1 cellular context compared by ENCODE assay signal in the genomic region with DNA sequence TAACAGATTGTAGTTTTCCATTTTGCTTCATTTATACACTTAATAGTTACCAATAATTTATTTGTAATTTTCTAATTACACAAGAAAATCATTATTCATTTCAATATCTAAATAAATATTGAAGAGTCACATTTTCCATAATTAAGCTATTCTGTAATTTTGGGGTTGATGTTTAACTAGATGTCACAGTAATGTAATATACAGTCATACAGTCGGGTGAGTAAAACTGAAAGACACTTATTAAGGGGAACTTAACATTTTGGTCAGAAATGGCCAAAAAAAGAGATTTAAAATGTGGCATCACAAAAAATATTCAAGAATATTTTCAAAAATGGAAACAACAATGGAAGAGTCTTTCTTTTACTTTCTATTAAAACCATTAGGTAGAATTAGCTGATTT.
TF ChIP-seq lines count a peak whose summit lies in the region.

No MANE protein-coding gene starts in this region.

TF ChIP-seq in GM12878, 131 proteins besides CTCF, POLR2A, EP300 and RAD21 (continued from another document):
- TF ChIP-seq, protein P1, sequence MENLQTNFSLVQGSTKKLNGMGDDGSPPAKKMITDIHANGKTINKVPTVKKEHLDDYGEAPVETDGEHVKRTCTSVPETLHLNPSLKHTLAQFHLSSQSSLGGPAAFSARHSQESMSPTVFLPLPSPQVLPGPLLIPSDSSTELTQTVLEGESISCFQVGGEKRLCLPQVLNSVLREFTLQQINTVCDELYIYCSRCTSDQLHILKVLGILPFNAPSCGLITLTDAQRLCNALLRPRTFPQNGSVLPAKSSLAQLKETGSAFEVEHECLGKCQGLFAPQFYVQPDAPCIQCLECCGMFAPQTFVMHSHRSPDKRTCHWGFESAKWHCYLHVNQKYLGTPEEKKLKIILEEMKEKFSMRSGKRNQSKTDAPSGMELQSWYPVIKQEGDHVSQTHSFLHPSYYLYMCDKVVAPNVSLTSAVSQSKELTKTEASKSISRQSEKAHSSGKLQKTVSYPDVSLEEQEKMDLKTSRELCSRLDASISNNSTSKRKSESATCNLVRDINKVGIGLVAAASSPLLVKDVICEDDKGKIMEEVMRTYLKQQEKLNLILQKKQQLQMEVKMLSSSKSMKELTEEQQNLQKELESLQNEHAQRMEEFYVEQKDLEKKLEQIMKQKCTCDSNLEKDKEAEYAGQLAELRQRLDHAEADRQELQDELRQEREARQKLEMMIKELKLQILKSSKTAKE (IDR thresholded peaks at IDR 0.05; ENCODE audit: low read depth, poor library complexity, severe bottlenecking), result no peak
- TF ChIP-seq, protein P2, sequence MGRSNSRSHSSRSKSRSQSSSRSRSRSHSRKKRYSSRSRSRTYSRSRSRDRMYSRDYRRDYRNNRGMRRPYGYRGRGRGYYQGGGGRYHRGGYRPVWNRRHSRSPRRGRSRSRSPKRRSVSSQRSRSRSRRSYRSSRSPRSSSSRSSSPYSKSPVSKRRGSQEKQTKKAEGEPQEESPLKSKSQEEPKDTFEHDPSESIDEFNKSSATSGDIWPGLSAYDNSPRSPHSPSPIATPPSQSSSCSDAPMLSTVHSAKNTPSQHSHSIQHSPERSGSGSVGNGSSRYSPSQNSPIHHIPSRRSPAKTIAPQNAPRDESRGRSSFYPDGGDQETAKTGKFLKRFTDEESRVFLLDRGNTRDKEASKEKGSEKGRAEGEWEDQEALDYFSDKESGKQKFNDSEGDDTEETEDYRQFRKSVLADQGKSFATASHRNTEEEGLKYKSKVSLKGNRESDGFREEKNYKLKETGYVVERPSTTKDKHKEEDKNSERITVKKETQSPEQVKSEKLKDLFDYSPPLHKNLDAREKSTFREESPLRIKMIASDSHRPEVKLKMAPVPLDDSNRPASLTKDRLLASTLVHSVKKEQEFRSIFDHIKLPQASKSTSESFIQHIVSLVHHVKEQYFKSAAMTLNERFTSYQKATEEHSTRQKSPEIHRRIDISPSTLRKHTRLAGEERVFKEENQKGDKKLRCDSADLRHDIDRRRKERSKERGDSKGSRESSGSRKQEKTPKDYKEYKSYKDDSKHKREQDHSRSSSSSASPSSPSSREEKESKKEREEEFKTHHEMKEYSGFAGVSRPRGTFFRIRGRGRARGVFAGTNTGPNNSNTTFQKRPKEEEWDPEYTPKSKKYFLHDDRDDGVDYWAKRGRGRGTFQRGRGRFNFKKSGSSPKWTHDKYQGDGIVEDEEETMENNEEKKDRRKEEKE (IDR thresholded peaks at IDR 0.05), result no peak
